ENCODE assay signal across 1 cellular context in genomic region chr5:177358333-177358939, GRCh38.
TF ChIP-seq lines count a peak whose summit lies in the region.

No MANE protein-coding gene starts in this region.

TF ChIP-seq in K562, 482 proteins besides CTCF, POLR2A, EP300 and RAD21:
- TF ChIP-seq PRDM10 (IDR thresholded peaks at IDR 0.05; ENCODE audit: partially characterized antibody) (peak; percentile 81), U2AF1 (optimal IDR thresholded peaks at IDR 0.05; ENCODE audit: low read depth, low read length) (no peak), ZNF511 (CRISPR knock-in tag; IDR thresholded peaks at IDR 0.05) (no peak), PRPF4 (IDR thresholded peaks at IDR 0.05; ENCODE audit: insufficient read depth, low read depth, low read length, poor library complexity, severe bottlenecking) (no peak), ZNF263 (CRISPR knock-in tag; IDR thresholded peaks at IDR 0.05; ENCODE audit: borderline replicate concordance) (peak; percentile 56; the same call in 1 of the 2 replicates), SP1 (CRISPR knock-in tag; IDR thresholded peaks at IDR 0.05) (no peak), ZFP1 (CRISPR knock-in tag; IDR thresholded peaks at IDR 0.05) (no peak), RBM17 (IDR thresholded peaks at IDR 0.05; ENCODE audit: borderline replicate concordance, low read depth, low read length) (no peak), MAFG (tag; conservative IDR thresholded peaks at IDR 0.05) (no peak)
